In the genomic region with DNA sequence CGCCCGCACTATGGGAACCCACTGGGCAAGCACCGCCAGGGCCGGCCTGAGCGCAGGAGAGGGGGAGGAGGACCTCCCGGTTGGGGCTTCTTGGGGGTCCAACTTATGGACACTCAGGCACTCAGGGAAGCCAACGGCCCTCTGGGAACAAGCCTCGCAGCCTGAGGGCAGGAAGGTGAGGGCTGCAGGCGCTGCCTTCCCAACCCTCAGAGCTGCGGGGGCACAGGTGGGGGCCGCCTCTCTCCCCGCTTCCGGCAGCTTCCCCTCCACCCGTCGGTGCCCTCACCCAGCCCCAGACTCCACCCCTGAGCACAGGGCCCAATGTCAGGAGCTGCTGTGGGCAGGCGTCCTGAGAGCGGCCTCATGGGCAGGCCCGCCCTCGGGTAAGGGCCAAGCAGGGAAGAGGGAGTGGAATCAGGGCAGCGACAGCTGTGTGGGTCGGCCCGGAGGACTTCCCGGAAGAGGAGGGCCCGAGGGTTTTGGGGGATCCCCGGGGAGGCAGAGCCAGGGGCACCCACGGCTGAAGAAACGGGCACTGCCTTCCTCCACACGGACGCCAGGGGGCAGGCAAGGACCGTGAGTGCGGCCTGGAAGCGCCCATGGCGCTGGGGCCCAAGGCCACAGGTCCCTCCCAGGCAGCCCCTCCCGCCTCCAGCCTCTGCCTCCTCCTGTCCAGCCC, we compare ENCODE assay signal across 8 cellular contexts. TPM values are rescaled to one million over a fixed set of nuclear protein-coding genes. Genes with fewer than 3 reads are reported as not detected.
DNase-seq lines count a peak whose midpoint lies in the region; ATAC-seq and TF ChIP-seq lines count a peak whose summit lies in the region.

No MANE protein-coding gene starts in this region.

- H3K27ac ChIP-seq in Panc1 (ENCODE audit: low read length): peak overlapping the region; percentile 88

- DNase-seq in EH (ENCODE audit: low read depth) (peak; percentile 92), Panc1 (ENCODE audit: low read depth, low spot score) (peak; percentile 90), fibroblast of mammary gland (ENCODE audit: low read depth) (peak; percentile 88)
- DNase-seq in Jurkat, Clone E6-1 (ENCODE audit: low read depth, low spot score): peak; percentile 85
- DNase-seq in activated T-cell treated with anti-CD3 and anti-CD28 coated beads, Interleukin-2, amount 50 U/mL, for 72 hours: peak; percentile 97 to 98

- no peaks in the 10 kb centered on the region for H3K36me3 Mint-ChIP-seq in activated T-cell treated with anti-CD3 and anti-CD28 coated beads, Interleukin-2, amount 50 U/mL, for 72 hours (ENCODE audit: insufficient read depth in 2 of 2)
- H3K36me3 Mint-ChIP-seq in nephron (ENCODE audit: low read depth): no peaks in the 10 kb centered on the region
- H3K36me3 Mint-ChIP-seq in stimulated activated naive CD8-positive, alpha-beta T cell treated with anti-CD3 and anti-CD28 coated beads, Interleukin-15, Interleukin-2, amounts not matched to agents 100 ng/mL and 50 ng/mL, for 24 hours (ENCODE audit: low read depth): no peaks in the 10 kb centered on the region

- no peaks in the 10 kb centered on the region for H3K27me3 Mint-ChIP-seq in activated T-cell treated with anti-CD3 and anti-CD28 coated beads, Interleukin-2, amount 50 U/mL, for 72 hours (ENCODE audit: low read depth)
- no peaks in the 10 kb centered on the region for H3K27me3 Mint-ChIP-seq in nephron (ENCODE audit: low read depth)
- H3K27me3 Mint-ChIP-seq in stimulated activated naive CD8-positive, alpha-beta T cell treated with anti-CD3 and anti-CD28 coated beads, Interleukin-15, Interleukin-2, amounts not matched to agents 100 ng/mL and 50 ng/mL, for 24 hours: no peaks in the 10 kb centered on the region

- TF ChIP-seq CTCF in Panc1 (IDR thresholded peaks at IDR 0.05) (peak; percentile 95), fibroblast of mammary gland (conservative IDR thresholded peaks at IDR 0.05; ENCODE audit: control insufficient read depth, insufficient read depth, low read depth, low read length) (peak; percentile 84), nephron (IDR thresholded peaks at IDR 0.05; ENCODE audit: unreplicated experiment in 3 of 3) (peak; percentile 94 to 96 (median 95))

- H3K4me1 Mint-ChIP-seq in activated T-cell treated with anti-CD3 and anti-CD28 coated beads, Interleukin-2, amount 50 U/mL, for 72 hours (ENCODE audit: low read depth): peaks cover 11% of the 10 kb centered on the region
- no peaks in the 10 kb centered on the region for H3K4me1 Mint-ChIP-seq in nephron
- H3K4me1 Mint-ChIP-seq in stimulated activated naive CD8-positive, alpha-beta T cell treated with anti-CD3 and anti-CD28 coated beads, Interleukin-15, Interleukin-2, amounts not matched to agents 100 ng/mL and 50 ng/mL, for 24 hours (ENCODE audit: low read depth): peaks cover 20% of the 10 kb centered on the region

- H3K9me3 ChIP-seq in Panc1 (ENCODE audit: control insufficient read depth, insufficient read depth, low read depth, low read length): no peaks in the 10 kb centered on the region

- H3K27ac Mint-ChIP-seq in activated T-cell treated with anti-CD3 and anti-CD28 coated beads, Interleukin-2, amount 50 U/mL, for 72 hours: peak overlapping the region; percentile 89
- H3K27ac Mint-ChIP-seq in nephron: no peak overlapping the region
- H3K27ac Mint-ChIP-seq in stimulated activated naive CD8-positive, alpha-beta T cell treated with anti-CD3 and anti-CD28 coated beads, Interleukin-15, Interleukin-2, amounts not matched to agents 100 ng/mL and 50 ng/mL, for 24 hours: peak overlapping the region; percentile 63

- H3K36me3 ChIP-seq in Panc1 (ENCODE audit: control insufficient read depth, insufficient read depth, low read length): no peaks in the 10 kb centered on the region

- H3K27me3 ChIP-seq in Panc1 (ENCODE audit: control insufficient read depth, insufficient read depth, low read length): no peaks in the 10 kb centered on the region

- H3K4me3 ChIP-seq in Jurkat, Clone E6-1 (ENCODE audit: low read length): peak overlapping the region; percentile 54
- H3K4me3 ChIP-seq in Panc1 (ENCODE audit: low read depth in 2 of 2, low read length in 2 of 2): peak overlapping the region; percentile 46 to 70
- H3K4me3 ChIP-seq in fibroblast of mammary gland (ENCODE audit: control insufficient read depth, low read depth, low read length): peak overlapping the region; percentile 22

- ATAC-seq in GM21723 (IDR thresholded peaks at IDR 0.05; ENCODE audit: unreplicated experiment) (peak; percentile 88), Panc1 (peak; percentile 93)
- peak; percentile 94 to 97 for ATAC-seq in activated T-cell treated with anti-CD3 and anti-CD28 coated beads, Interleukin-2, amount 50 U/mL, for 72 hours (replicated peaks in 1 of 2)

- no peaks in the 10 kb centered on the region for H3K9me3 Mint-ChIP-seq in activated T-cell treated with anti-CD3 and anti-CD28 coated beads, Interleukin-2, amount 50 U/mL, for 72 hours
- H3K9me3 Mint-ChIP-seq in nephron: no peaks in the 10 kb centered on the region
- H3K9me3 Mint-ChIP-seq in stimulated activated naive CD8-positive, alpha-beta T cell treated with anti-CD3 and anti-CD28 coated beads, Interleukin-15, Interleukin-2, amounts not matched to agents 100 ng/mL and 50 ng/mL, for 24 hours: no peaks in the 10 kb centered on the region

- intact Hi-C loops in Panc1 (cut with micrococcal nuclease; ENCODE audit: unreplicated experiment): no loop called here

- BruUV-seq in Panc1 (replicated peaks; lab: Mats Ljungman, UMichigan): no TSS peak

- CTCF ChIA-PET in Panc1 (lab: Charles Lee): interaction anchor here (0.5 to 3.1 kb wide), 13 partner anchors 17 to 620 kb away, joined by 3 to 14 read pairs (median 3); partner anchors contain the start of genes PPDPF and UCKL1

- in situ Hi-C loops in Panc1 (cut with HindIII; ENCODE audit: low pct_unique_long_range_greater_than_20kb, low sequenced_read_pairs): loop anchor here (10.0 kb wide), 1 partner anchor 57 kb away; no protein-coding TSS in a partner anchor

- POLR2A ChIA-PET in Panc1 (lab: Charles Lee): interaction anchor here (0.6 to 1.4 kb wide), 3 partner anchors 17 to 374 kb away, joined by 5 to 16 read pairs (median 5); partner anchors contain the start of gene PPDPF

- peak overlapping the region; percentile 68 to 82 for H3K4me3 Mint-ChIP-seq in activated T-cell treated with anti-CD3 and anti-CD28 coated beads, Interleukin-2, amount 50 U/mL, for 72 hours
- H3K4me3 Mint-ChIP-seq in nephron: peak overlapping the region in 1 of 3 experiments; percentile 45
- peak overlapping the region; percentile 60 for H3K4me3 Mint-ChIP-seq in stimulated activated naive CD8-positive, alpha-beta T cell treated with anti-CD3 and anti-CD28 coated beads, Interleukin-15, Interleukin-2, amounts not matched to agents 100 ng/mL and 50 ng/mL, for 24 hours

- H3K4me1 ChIP-seq in Panc1 (ENCODE audit: control insufficient read depth, insufficient read depth, low read length): peaks cover 17% of the 10 kb centered on the region

RNA-seq across cellular contexts. Expression of gene PTK6, which starts 0.5 kb away (rescaled TPM):
- not detected for polyA plus RNA-seq in Jurkat, Clone E6-1 (2012; ENCODE audit: insufficient read depth, insufficient read length)
- total RNA-seq in Panc1 (2021; ENCODE audit: unreplicated experiment): 6.5 TPM
- 9.7 TPM for polyA plus RNA-seq in Panc1 (2012; ENCODE audit: insufficient read length)
- 1 to 10 TPM in 1 of 2 donors, under 1 TPM in 1; 0.97 to 1.2 TPM for total RNA-seq in activated T-cell treated with anti-CD3 and anti-CD28 coated beads, Interleukin-2, amount 50 U/mL, for 72 hours

RNA-seq across cellular contexts. Expression of gene SRMS, which starts 9.9 kb away (rescaled TPM):
- not detected for polyA plus RNA-seq in Jurkat, Clone E6-1 (2012; ENCODE audit: insufficient read depth, insufficient read length)
- not detected for total RNA-seq in Panc1 (2021; ENCODE audit: unreplicated experiment)
- polyA plus RNA-seq in Panc1 (2012; ENCODE audit: insufficient read length): 0.41 TPM
- total RNA-seq in activated T-cell treated with anti-CD3 and anti-CD28 coated beads, Interleukin-2, amount 50 U/mL, for 72 hours: not detected

RNA-seq across cellular contexts. Expression of gene FNDC11, which starts 16.3 kb away (rescaled TPM):
- not detected for polyA plus RNA-seq in Jurkat, Clone E6-1 (2012; ENCODE audit: insufficient read depth, insufficient read length)
- 1.3 TPM for total RNA-seq in Panc1 (2021; ENCODE audit: unreplicated experiment)
- polyA plus RNA-seq in Panc1 (2012; ENCODE audit: insufficient read length): 4.0 TPM
- under 1 TPM; 0.67 to 0.74 TPM for total RNA-seq in activated T-cell treated with anti-CD3 and anti-CD28 coated beads, Interleukin-2, amount 50 U/mL, for 72 hours

RNA-seq across cellular contexts. Expression of gene PPDPF, which starts 17.1 kb away (rescaled TPM):
- polyA plus RNA-seq in Jurkat, Clone E6-1 (2012; ENCODE audit: insufficient read depth, insufficient read length): 214 TPM
- total RNA-seq in Panc1 (2021; ENCODE audit: unreplicated experiment): 241 TPM
- 323 TPM for polyA plus RNA-seq in Panc1 (2012; ENCODE audit: insufficient read length)
- total RNA-seq in activated T-cell treated with anti-CD3 and anti-CD28 coated beads, Interleukin-2, amount 50 U/mL, for 72 hours: 100 to 1,000 TPM in 1 of 2 donors, 10 to 100 TPM in 1; 91.0 to 130 TPM

RNA-seq across cellular contexts. Expression of gene HELZ2, which starts 36.4 kb away (rescaled TPM):
- 3.6 TPM for polyA plus RNA-seq in Jurkat, Clone E6-1 (2012; ENCODE audit: insufficient read depth, insufficient read length)
- 41.5 TPM for total RNA-seq in Panc1 (2021; ENCODE audit: unreplicated experiment)
- 29.0 TPM for polyA plus RNA-seq in Panc1 (2012; ENCODE audit: insufficient read length)
- total RNA-seq in activated T-cell treated with anti-CD3 and anti-CD28 coated beads, Interleukin-2, amount 50 U/mL, for 72 hours: 10 to 100 TPM in 1 of 2 donors, 1 to 10 TPM in 1; 8.8 to 31.2 TPM

Comparison
In these comparisons a context has a peak if more than half of its experiments do, and no peak if none do; other contexts are left out.
1. Peak in every context shown above with its lines: DNase-seq, ATAC-seq, H3K4me3 ChIP-seq and H3K27ac ChIP-seq.
2. H3K27ac Mint-ChIP-seq: peak in activated T-cell treated with anti-CD3 and anti-CD28 coated beads, Interleukin-2, amount 50 U/mL, for 72 hours (single experiment) and stimulated activated naive CD8-positive, alpha-beta T cell treated with anti-CD3 and anti-CD28 coated beads, Interleukin-15, Interleukin-2, amounts not matched to agents 100 ng/mL and 50 ng/mL, for 24 hours (single experiment); none in nephron (0 of 3).